20 cellular contexts compared by ENCODE assay signal in the genomic region with DNA sequence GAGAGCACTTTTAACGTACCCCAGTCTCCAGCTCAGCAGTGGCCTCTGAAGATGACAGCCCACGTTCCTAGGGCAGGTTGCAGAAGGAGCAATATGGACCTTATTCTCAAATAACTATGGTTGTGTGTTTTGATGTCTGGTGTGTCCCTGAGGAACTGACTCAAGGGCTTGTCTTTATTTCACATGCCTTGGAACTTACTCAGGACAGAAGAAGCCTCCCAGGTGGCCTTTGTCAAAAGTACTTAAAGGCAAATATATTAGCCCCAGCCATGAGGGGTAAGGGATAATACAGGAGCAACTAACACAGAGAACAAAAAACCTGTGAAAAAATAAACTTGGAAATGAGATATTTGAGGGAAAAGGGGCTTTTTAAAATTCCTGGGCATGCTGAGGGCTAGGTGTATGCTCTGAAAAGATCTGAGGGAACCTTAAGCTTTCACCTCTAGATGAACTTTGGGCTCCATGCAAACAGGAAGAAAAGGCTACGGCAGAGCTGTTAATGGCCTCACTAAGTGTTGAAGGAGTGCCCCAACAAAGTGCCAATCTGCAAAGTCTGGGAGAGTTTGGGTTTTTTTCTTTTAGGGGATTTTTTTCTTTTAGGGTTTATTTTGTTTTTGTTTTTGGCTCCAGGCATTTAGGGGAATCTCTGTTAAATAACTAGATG. TPM values are rescaled to one million over a fixed set of nuclear protein-coding genes. Genes with fewer than 3 reads are reported as not detected.
DNase-seq lines count a peak whose midpoint lies in the region; ATAC-seq and TF ChIP-seq lines count a peak whose summit lies in the region.
"Had no signal": no experiment of that assay in that cellular context is flagged by ENCODE, and none has a peak within 500 bp of the region (broad histone marks: within the 10 kb centered on the region; RNA-seq: fewer than 3 reads in every experiment).

No MANE protein-coding gene starts in this region.

- POLR2A ChIA-PET in activated CD4-positive, alpha-beta T cell treated with anti-CD3 and anti-CD28 coated beads for 36 hours (lab: Charles Lee): no interaction called here

- H3K4me3 Mint-ChIP-seq in activated CD4-positive, alpha-beta T cell treated with anti-CD3 and anti-CD28 coated beads for 36 hours: no peak overlapping the region

- ATAC-seq in left colon: peak; percentile 68
- ATAC-seq in GM18505 (IDR thresholded peaks at IDR 0.05; ENCODE audit: unreplicated experiment): no peak
- no peak for ATAC-seq in activated CD4-positive, alpha-beta T cell treated with anti-CD3 and anti-CD28 coated beads for 36 hours
- ATAC-seq: left lobe of liver, psoas muscle had no signal

- DNase-seq in EH (ENCODE audit: low read depth) (peak; percentile 15), LHCN-M2 (ENCODE audit: low read depth) (peak; percentile 60), choroid plexus epithelial cell (ENCODE audit: low read depth) (peak; percentile 16), left colon (no peak), NCI-H524 treated with DMSO at 0.1 percent for 48 hours (lab: John Stamatoyannopoulos, UW) (no peak), NCI-H510A (lab: John Stamatoyannopoulos, UW) (no peak)
- no peak for DNase-seq in activated CD4-positive, alpha-beta T cell treated with anti-CD3 and anti-CD28 coated beads for 36 hours
- DNase-seq: amygdala; Calu3; cortex of kidney; erythroblast; hypothalamus; Kasumi-1; NCI-H146; NCI-H526; psoas muscle; stimulated activated CD4-positive, alpha-beta T cell treated with anti-CD3 and anti-CD28 coated beads, Interleukin-2, amount 100 ng/mL, for 24 hours had no signal

- no peak overlapping the region for H3K27ac Mint-ChIP-seq in activated CD4-positive, alpha-beta T cell treated with anti-CD3 and anti-CD28 coated beads for 36 hours

- H3K4me1 Mint-ChIP-seq in activated CD4-positive, alpha-beta T cell treated with anti-CD3 and anti-CD28 coated beads for 36 hours: peaks cover 12% of the 10 kb centered on the region

- TF ChIP-seq CTCF in choroid plexus epithelial cell (conservative IDR thresholded peaks at IDR 0.05; ENCODE audit: low read depth, low read length): no peak

- H3K27me3 Mint-ChIP-seq in activated CD4-positive, alpha-beta T cell treated with anti-CD3 and anti-CD28 coated beads for 36 hours: no peaks in the 10 kb centered on the region

- H3K9me3 Mint-ChIP-seq in activated CD4-positive, alpha-beta T cell treated with anti-CD3 and anti-CD28 coated beads for 36 hours (ENCODE audit: low read depth): no peaks in the 10 kb centered on the region

- H3K4me3 ChIP-seq in choroid plexus epithelial cell (ENCODE audit: low read depth, low read length): no peak overlapping the region
- H3K4me3 ChIP-seq: psoas muscle, SK-N-MC had no signal

- H3K36me3 Mint-ChIP-seq in activated CD4-positive, alpha-beta T cell treated with anti-CD3 and anti-CD28 coated beads for 36 hours (ENCODE audit: low read depth): peaks cover 31% of the 10 kb centered on the region

- CTCF ChIA-PET in activated CD4-positive, alpha-beta T cell treated with anti-CD3 and anti-CD28 coated beads for 36 hours (lab: Charles Lee): interaction anchor here (0.8 kb wide), 1 partner anchor 927 kb away, joined by 3 read pairs; no protein-coding TSS in a partner anchor

- TF ChIP-seq POLR2A in GM18505 (IDR thresholded peaks at IDR 0.05; ENCODE audit: borderline replicate concordance, extremely low read depth, insufficient read depth, insufficient read length): no peak

- intact Hi-C loops in left colon (cut with DNase I, micrococcal nuclease): no loop called here
- intact Hi-C loops in activated CD4-positive, alpha-beta T cell treated with anti-CD3 and anti-CD28 coated beads for 36 hours (cut with DNase I, micrococcal nuclease): no loop called here

RNA-seq across cellular contexts. Expression of a gene that starts 40.3 kb away (rescaled TPM):
- total RNA-seq in LHCN-M2 (2014; rRNA removed): 19.0 and 22.7 TPM in 2 replicates
- polyA plus RNA-seq in LHCN-M2 (2012): 6.8 TPM
- 10 to 100 TPM; 14.6 to 16.2 TPM for total RNA-seq in left colon
- total RNA-seq in activated CD4-positive, alpha-beta T cell treated with anti-CD3 and anti-CD28 coated beads for 36 hours: 10 to 100 TPM; 19.2 to 25.0 TPM

Comparison
In these comparisons a context has a peak if more than half of its experiments do, and no peak if none do; other contexts are left out.
1. DNase-seq: peak in EH (single experiment), LHCN-M2 (single experiment) and choroid plexus epithelial cell (single experiment); none in left colon (0 of 2), activated CD4-positive, alpha-beta T cell treated with anti-CD3 and anti-CD28 coated beads for 36 hours (single experiment), NCI-H524 treated with DMSO at 0.1 percent for 48 hours (single experiment) and NCI-H510A (single experiment).